In genomic region chr5:176769911-176770310, GRCh38 we compare ENCODE assay signal across 19 cellular contexts. TPM values are rescaled to one million over a fixed set of nuclear protein-coding genes. Genes with fewer than 3 reads are reported as not detected.
DNase-seq lines count a peak whose midpoint lies in the region; ATAC-seq, FAIRE-seq and TF ChIP-seq lines count a peak whose summit lies in the region.
"Had no signal": no experiment of that assay in that cellular context is flagged by ENCODE, and none has a peak within 500 bp of the region (broad histone marks: within the 10 kb centered on the region; RNA-seq: fewer than 3 reads in every experiment).

No MANE protein-coding gene starts in this region.

- no peak overlapping the region for H3K9ac ChIP-seq in HepG2 (ENCODE audit: insufficient read depth, low read depth, low read length)
- H3K9ac ChIP-seq in MM.1S (ENCODE audit: low read length): no peak overlapping the region
- H3K9ac ChIP-seq: BLaER1 treated with 17β-estradiol and CSF1 and Interleukin-3, amounts not matched to agents 10 nM and 100 nM had no signal

- TF ChIP-seq POLR2A in right lobe of liver (IDR thresholded peaks at IDR 0.05) (no peak), HepG2 (IDR thresholded peaks at IDR 0.05; ENCODE audit: insufficient read depth in 1 of 2, low read depth in 2 of 2, low read length in 2 of 2) (no peak), suprapubic skin (IDR thresholded peaks at IDR 0.05) (no peak)

- ATAC-seq in right lobe of liver (no peak), HepG2 (no peak)
- ATAC-seq: A549, HCT116 had no signal

- H3K4me3 ChIP-seq in right lobe of liver (no peak overlapping the region), HepG2 (replicated peaks in 1 of 3; ENCODE audit: insufficient read depth in 1 of 3, low read depth in 2 of 3, low read length in 3 of 3) (no peak overlapping the region), suprapubic skin (no peak overlapping the region), MM.1S (ENCODE audit: low read length) (no peak overlapping the region)
- H3K4me3 ChIP-seq: A549; BLaER1 treated with 17β-estradiol and CSF1 and Interleukin-3, amounts not matched to agents 10 nM and 100 nM had no signal

- no peaks in the 10 kb centered on the region for H3K9me2 ChIP-seq in MM.1S (replicated peaks; ENCODE audit: insufficient read depth, low read length)

- intact Hi-C loops in right lobe of liver (cut with DNase I): no loop called here
- intact Hi-C loops in HepG2 (cut with micrococcal nuclease; ENCODE audit: unreplicated experiment): no loop called here

- no peaks in the 10 kb centered on the region for H3F3A ChIP-seq in MM.1S (ENCODE audit: insufficient read depth, low read length)

- CTCF ChIA-PET in HepG2 (lab: Yijun Ruan, JAX; ENCODE audit: low intra/inter-chr PET ratio, low total read pairs): no interaction called here

- H3K27me3 ChIP-seq in right lobe of liver (no peaks in the 10 kb centered on the region), HepG2 (ENCODE audit: control insufficient read depth in 1 of 2, insufficient read depth in 2 of 2, low read length in 2 of 2) (peaks cover 3 to 43% of the 10 kb centered on the region in 2 experiments; a peak in 4 of 5 replicates), suprapubic skin (peaks cover 35% of the 10 kb centered on the region), MM.1S (replicated peaks; ENCODE audit: insufficient read depth, low read length) (peaks cover 87% of the 10 kb centered on the region)

- TF ChIP-seq EP300 in HepG2 (IDR thresholded peaks at IDR 0.05; ENCODE audit: low read depth in 2 of 2, low read length in 2 of 2) (no peak), HepG2 (CRISPR knock-in tag; IDR thresholded peaks at IDR 0.05; ENCODE audit: borderline replicate concordance) (no peak), suprapubic skin (IDR thresholded peaks at IDR 0.05) (no peak)

- H3K79me2 ChIP-seq in HepG2 (ENCODE audit: insufficient read depth, low read length) (no peaks in the 10 kb centered on the region), MM.1S (ENCODE audit: low read length) (no peaks in the 10 kb centered on the region)

- H3K27ac ChIP-seq in right lobe of liver (no peak overlapping the region), HepG2 (ENCODE audit: extremely low read length, insufficient read depth, low read length) (no peak overlapping the region), suprapubic skin (no peak overlapping the region), MM.1S (ENCODE audit: low read length) (no peak overlapping the region)
- H3K27ac ChIP-seq: A549; BLaER1 treated with 17β-estradiol and CSF1 and Interleukin-3, amounts not matched to agents 10 nM and 100 nM had no signal

- H3K4me1 ChIP-seq in right lobe of liver (no peaks in the 10 kb centered on the region), HepG2 (ENCODE audit: insufficient read depth, low read length) (no peaks in the 10 kb centered on the region), suprapubic skin (no peaks in the 10 kb centered on the region), MM.1S (ENCODE audit: low read length) (no peaks in the 10 kb centered on the region)
- H3K4me1 ChIP-seq: A549 had no signal

- H3K9me3 ChIP-seq in right lobe of liver (peaks cover 0 to 2% (median 0%) of the 10 kb centered on the region in 4 donors), HepG2 (ENCODE audit: low read length) (no peaks in the 10 kb centered on the region; the same call in 1 of the 2 replicates), suprapubic skin (no peaks in the 10 kb centered on the region), MM.1S (replicated peaks; ENCODE audit: insufficient read depth, low read length) (no peaks in the 10 kb centered on the region)

- POLR2A ChIA-PET in HepG2 (lab: Yijun Ruan, JAX): no interaction called here

- no peak for TF ChIP-seq CTCF in right lobe of liver (IDR thresholded peaks at IDR 0.05)
- no peak for TF ChIP-seq CTCF in HepG2 (CRISPR knock-in tag; IDR thresholded peaks at IDR 0.05)
- no peak for TF ChIP-seq CTCF in suprapubic skin (IDR thresholded peaks at IDR 0.05)
- TF ChIP-seq CTCF in MM.1S (IDR thresholded peaks at IDR 0.05; ENCODE audit: low read length): no peak

- no peak for FAIRE-seq in HepG2 (lab: Jason Lieb, UNC)
- FAIRE-seq: A549, D721Med had no signal

- H3K4me2 ChIP-seq in HepG2 (ENCODE audit: low read depth, low read length) (no peak overlapping the region), MM.1S (ENCODE audit: low read depth, low read length) (no peak overlapping the region)
- H3K4me2 ChIP-seq: A549; BLaER1 treated with 17β-estradiol and CSF1 and Interleukin-3, amounts not matched to agents 10 nM and 100 nM had no signal

- H3K36me3 ChIP-seq in right lobe of liver (no peaks in the 10 kb centered on the region), HepG2 (replicated peaks in 1 of 2; ENCODE audit: control insufficient read depth in 1 of 2, insufficient read depth in 2 of 2, low read length in 2 of 2) (no peaks in the 10 kb centered on the region), suprapubic skin (no peaks in the 10 kb centered on the region), MM.1S (replicated peaks; ENCODE audit: insufficient read depth, low read length) (no peaks in the 10 kb centered on the region)
- H3K36me3 ChIP-seq: BLaER1 treated with 17β-estradiol and CSF1 and Interleukin-3, amounts not matched to agents 10 nM and 100 nM had no signal

- DNase-seq in right lobe of liver (peak in 2 of 3 donors; percentile 21 to 24), HepG2 (ENCODE audit: low spot score) (no peak), islet precursor cell (peak; percentile 30), suprapubic skin (ENCODE audit: low spot score in 2 of 2) (peak; percentile 21 to 34), NCI-H526 (lab: John Stamatoyannopoulos, UW) (no peak), MM.1S (no peak), NCI-H187 (lab: John Stamatoyannopoulos, UW) (no peak)
- DNase-seq: CD8-positive, alpha-beta memory T cell; DMS79 treated with DMSO at 0.1 percent for 48 hours; MV-4-11; NCI-H1417; NCI-H2081; NCI-H82 had no signal

- in situ Hi-C loops in HepG2 (cut with HindIII; ENCODE audit: extremely low pct_ligation_motif_present, low pct_unique_long_range_greater_than_20kb): no loop called here

- no TSS peak for BruUV-seq in HepG2 (replicated peaks; lab: Mats Ljungman, UMichigan)

- 55% methylated on average over 6 of the region's 9 CpGs for WGBS in right lobe of liver (ENCODE audit: insufficient coverage, low coverage, low lambda C conversion rate, missing lambda C conversion rate)
- 36% methylated on average over 9 of the region's 9 CpGs for WGBS in HepG2 (ENCODE audit: low lambda C conversion rate)
- 84% methylated on average over 9 of the region's 9 CpGs for WGBS in suprapubic skin

- H4K20me1 ChIP-seq in HepG2 (ENCODE audit: insufficient read depth, low read length) (no peaks in the 10 kb centered on the region), MM.1S (ENCODE audit: insufficient read depth, low read length) (no peaks in the 10 kb centered on the region)
- H4K20me1 ChIP-seq: BLaER1 treated with 17β-estradiol and CSF1 and Interleukin-3, amounts not matched to agents 10 nM and 100 nM had no signal

- H2AFZ ChIP-seq in HepG2 (ENCODE audit: low read length) (no peak overlapping the region), MM.1S (ENCODE audit: low read length) (no peak overlapping the region)

- no peak for TF ChIP-seq RAD21 in HepG2 (CRISPR knock-in tag; IDR thresholded peaks at IDR 0.05)

TF ChIP-seq in HepG2, 621 proteins besides CTCF, POLR2A, EP300 and RAD21:
- TF ChIP-seq SPEN (CRISPR knock-in tag; IDR thresholded peaks at IDR 0.05; ENCODE audit: low read depth): no peak

RNA-seq across cellular contexts. Expression of gene UNC5A, which starts 40.4 kb away (rescaled TPM):
- total RNA-seq in right lobe of liver (not detected), HepG2 (2016; rRNA removed; fragmentation: Illumina TruSeq; extraction: Trizol) (not detected in 2 replicates), suprapubic skin (not detected)
- not detected in 2 replicates for total RNA-seq in HepG2 (2016; cell fraction: cytosol; rRNA removed; fragmentation: Illumina TruSeq; extraction: Trizol; ENCODE audit: low read depth)
- not detected in 2 replicates for total RNA-seq in HepG2 (2016; cell fraction: insoluble cytoplasmic fraction; rRNA removed; fragmentation: Illumina TruSeq; extraction: Trizol)
- total RNA-seq in HepG2 (2016; cell fraction: membrane; rRNA removed; fragmentation: Illumina TruSeq; extraction: Trizol): not detected in 2 replicates
- total RNA-seq in HepG2 (2016; cell fraction: nucleus; rRNA removed; fragmentation: Illumina TruSeq; extraction: Trizol): not detected in 2 replicates
- polyA plus RNA-seq in HepG2 (2011; rRNA removed): 0.03 TPM in 1 of 2 replicates, not detected in the other
- 0.01 TPM in 1 of 2 replicates, not detected in the other for polyA plus RNA-seq in HepG2 (2011; cell fraction: cytosol; rRNA removed)
- polyA plus RNA-seq in HepG2 (2011; cell fraction: nucleus; rRNA removed): 0.10 TPM in 1 of 2 replicates, not detected in the other
- not detected in 2 replicates for polyA plus RNA-seq in HepG2 (2012)
- polyA plus RNA-seq in HepG2 (2016; cell fraction: cytosol; fragmentation: Illumina TruSeq; extraction: Trizol; ENCODE audit: low read depth): not detected in 2 replicates
- not detected in 2 replicates for polyA plus RNA-seq in HepG2 (2016; cell fraction: insoluble cytoplasmic fraction; fragmentation: Illumina TruSeq; extraction: Trizol; ENCODE audit: low read depth)
- 0.06 TPM in 1 of 2 replicates, not detected in the other for polyA plus RNA-seq in HepG2 (2016; cell fraction: membrane; fragmentation: Illumina TruSeq; extraction: Trizol; ENCODE audit: low read depth)
- not detected in 2 replicates for polyA plus RNA-seq in HepG2 (2016; cell fraction: nucleus; fragmentation: Illumina TruSeq; extraction: Trizol; ENCODE audit: insufficient read depth, low read depth)
- polyA minus RNA-seq in HepG2 (2011; rRNA and poly(A)+ RNA removed; ENCODE audit: low replicate concordance): not detected in 2 replicates
- polyA minus RNA-seq in HepG2 (2011; cell fraction: cytosol; rRNA and poly(A)+ RNA removed): not detected in 2 replicates
- not detected in 2 replicates for polyA minus RNA-seq in HepG2 (2011; cell fraction: nucleus; rRNA and poly(A)+ RNA removed)
- total RNA-seq: CD8-positive, alpha-beta memory T cell; G401; NCI-H460 had no signal
- polyA plus RNA-seq: CD8-positive, alpha-beta memory T cell had no signal

Comparison
In these comparisons a context has a peak if more than half of its experiments do, and no peak if none do; other contexts are left out.
1. DNase-seq: peak in right lobe of liver (2 of 3), islet precursor cell (single experiment) and suprapubic skin (2 of 2); none in HepG2 (single experiment), NCI-H526 (0 of 2), MM.1S (single experiment) and NCI-H187 (0 of 2).